Comparison of ENCODE assay signal across 9 cellular contexts in the genomic region with DNA sequence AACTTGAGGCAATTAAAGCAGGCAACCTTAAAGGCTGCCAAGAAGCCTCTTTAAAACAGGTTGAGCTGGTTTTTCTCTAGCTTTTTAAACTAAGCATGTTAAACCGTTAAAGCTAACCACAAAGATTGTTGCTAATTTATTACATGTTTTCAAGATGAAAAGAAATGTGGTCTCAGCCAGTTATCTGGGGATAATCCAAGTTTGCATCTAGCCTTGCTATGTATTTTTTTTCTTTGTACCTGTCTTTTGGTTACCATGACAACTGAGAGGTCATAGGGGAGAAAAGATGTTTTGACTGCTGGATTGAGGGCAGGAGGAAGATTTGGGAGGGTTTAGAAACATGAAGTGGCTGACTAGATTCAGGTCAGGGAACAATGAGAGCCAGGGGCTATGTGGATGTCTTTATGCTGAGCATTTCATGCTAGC. TPM values are rescaled to one million over a fixed set of nuclear protein-coding genes. Genes with fewer than 3 reads are reported as not detected.
A peak's percentile ranks its signal among the peaks of the same experiment; 100 is the strongest.
DNase-seq lines count a peak whose midpoint lies in the region; ATAC-seq and FAIRE-seq lines count a peak whose summit lies in the region.
"Had no signal": no experiment of that assay in that cellular context is flagged by ENCODE, and none has a peak within 500 bp of the region (broad histone marks: within the 10 kb centered on the region; RNA-seq: fewer than 3 reads in every experiment).

No MANE protein-coding gene starts in this region.

- no peak for FAIRE-seq in frontal cortex (lab: Jason Lieb, UNC)

- peak overlapping the region in 1 of 7 donors; percentile 9 for H3K4me3 Mint-ChIP-seq in CD8-positive, alpha-beta memory T cell
- peak overlapping the region in 8 of 10 donors; percentile 1 to 50 (median 22) for H3K4me3 Mint-ChIP-seq in naive thymus-derived CD4-positive, alpha-beta T cell

- intact Hi-C loops in naive thymus-derived CD4-positive, alpha-beta T cell (cut with micrococcal nuclease): no loop called here

- no peaks in the 10 kb centered on the region for H3K27me3 ChIP-seq in CD8-positive, alpha-beta memory T cell (ENCODE audit: insufficient read depth, low read length, poor library complexity, severe bottlenecking)
- no peaks in the 10 kb centered on the region for H3K27me3 ChIP-seq in naive thymus-derived CD4-positive, alpha-beta T cell (ENCODE audit: control insufficient read depth in 2 of 2, insufficient read depth in 2 of 2, low read length in 2 of 2)

- H3K27ac ChIP-seq in CD8-positive, alpha-beta memory T cell (ENCODE audit: low read depth, low read length): no peak overlapping the region
- peak overlapping the region; percentile 57 for H3K27ac ChIP-seq in naive thymus-derived CD4-positive, alpha-beta T cell (ENCODE audit: low read depth, low read length)

- peak; percentile 84 for ATAC-seq in naive thymus-derived CD4-positive, alpha-beta T cell
- no peak for ATAC-seq in HG03196 (IDR thresholded peaks at IDR 0.05; ENCODE audit: unreplicated experiment)

- no peaks in the 10 kb centered on the region for H3K36me3 ChIP-seq in CD8-positive, alpha-beta memory T cell (ENCODE audit: insufficient read depth, low read length)
- H3K36me3 ChIP-seq in naive thymus-derived CD4-positive, alpha-beta T cell (ENCODE audit: control insufficient read depth in 2 of 3, insufficient read depth in 3 of 3, low read length in 3 of 3): no peaks in the 10 kb centered on the region
- H3K36me3 ChIP-seq: esophagus muscularis mucosa had no signal

- POLR2A ChIA-PET in CD8-positive, alpha-beta memory T cell (lab: Charles Lee): interaction anchor here (0.5 kb wide), 1 partner anchor 385 kb away, joined by 3 read pairs; no protein-coding TSS in a partner anchor
- POLR2A ChIA-PET in naive thymus-derived CD4-positive, alpha-beta T cell (lab: Charles Lee): no interaction called here

- H3K4me1 ChIP-seq in CD8-positive, alpha-beta memory T cell (ENCODE audit: insufficient read depth, low read length): peaks cover 7% of the 10 kb centered on the region
- H3K4me1 ChIP-seq in naive thymus-derived CD4-positive, alpha-beta T cell (ENCODE audit: control insufficient read depth in 2 of 2, insufficient read depth in 2 of 2, low read length in 2 of 2): peaks cover 4 to 11% of the 10 kb centered on the region in 2 donors

- H3K27me3 Mint-ChIP-seq in CD8-positive, alpha-beta memory T cell: peaks cover 0 to 17% of the 10 kb centered on the region in 2 donors
- peaks cover 0 to 4% (median 0%) of the 10 kb centered on the region in 5 donors for H3K27me3 Mint-ChIP-seq in naive thymus-derived CD4-positive, alpha-beta T cell

- CTCF ChIA-PET in CD8-positive, alpha-beta memory T cell (lab: Charles Lee): no interaction called here
- CTCF ChIA-PET in naive thymus-derived CD4-positive, alpha-beta T cell (lab: Charles Lee): no interaction called here

- peak overlapping the region in 7 of 8 donors; percentile 16 to 94 (median 64) for H3K27ac Mint-ChIP-seq in CD8-positive, alpha-beta memory T cell
- peak overlapping the region; percentile 30 to 93 (median 88) for H3K27ac Mint-ChIP-seq in naive thymus-derived CD4-positive, alpha-beta T cell

- H3K36me3 Mint-ChIP-seq in CD8-positive, alpha-beta memory T cell: no peaks in the 10 kb centered on the region
- H3K36me3 Mint-ChIP-seq in naive thymus-derived CD4-positive, alpha-beta T cell: no peaks in the 10 kb centered on the region

- peak in 2 of 5 donors; percentile 12 to 56 for DNase-seq in CD8-positive, alpha-beta memory T cell
- DNase-seq in LHCN-M2 (ENCODE audit: low read depth) (peak; percentile 51), astrocyte of the hippocampus (ENCODE audit: low read depth, low spot score) (peak; percentile 73), NCI-H446 (lab: John Stamatoyannopoulos, UW) (no peak), NOMO-1 treated with dmso at 0.1 percent for 144 hours (lab: John Stamatoyannopoulos, UW; ENCODE audit: unreplicated experiment) (no peak), frontal cortex (ENCODE audit: low spot score in 2 of 2) (no peak)
- DNase-seq in naive thymus-derived CD4-positive, alpha-beta T cell: peak in 7 of 9 donors; percentile 27 to 76 (median 63)

- H3K4me1 Mint-ChIP-seq in CD8-positive, alpha-beta memory T cell: peaks cover 3 to 12% (median 11%) of the 10 kb centered on the region in 3 donors
- H3K4me1 Mint-ChIP-seq in naive thymus-derived CD4-positive, alpha-beta T cell: peaks cover 5 to 24% (median 22%) of the 10 kb centered on the region in 7 donors

- H3K9me3 Mint-ChIP-seq in CD8-positive, alpha-beta memory T cell: no peaks in the 10 kb centered on the region
- no peaks in the 10 kb centered on the region for H3K9me3 Mint-ChIP-seq in naive thymus-derived CD4-positive, alpha-beta T cell

- H3K4me3 ChIP-seq in CD8-positive, alpha-beta memory T cell (ENCODE audit: low read length): no peak overlapping the region
- no peak overlapping the region for H3K4me3 ChIP-seq in naive thymus-derived CD4-positive, alpha-beta T cell (ENCODE audit: low read length)
- H3K4me3 ChIP-seq: esophagus muscularis mucosa had no signal

- no peaks in the 10 kb centered on the region for H3K9me3 ChIP-seq in CD8-positive, alpha-beta memory T cell (ENCODE audit: low read length)
- H3K9me3 ChIP-seq in naive thymus-derived CD4-positive, alpha-beta T cell (ENCODE audit: control insufficient read depth in 2 of 3, low read length in 3 of 3): no peaks in the 10 kb centered on the region
- H3K9me3 ChIP-seq: esophagus muscularis mucosa had no signal

RNA-seq across cellular contexts. Expression of a gene that starts 19.2 kb away (rescaled TPM):
- 1 to 10 TPM; 9.6 to 9.8 TPM for total RNA-seq in CD8-positive, alpha-beta memory T cell
- 4.6 TPM for polyA plus RNA-seq in CD8-positive, alpha-beta memory T cell
- total RNA-seq in LHCN-M2 (2014; rRNA removed) (22.6 and 27.0 TPM in 2 replicates), frontal cortex (203 TPM)
- 6.6 TPM for polyA plus RNA-seq in LHCN-M2 (2012)
- total RNA-seq in naive thymus-derived CD4-positive, alpha-beta T cell: 10 to 100 TPM in 2 of 5 experiments, 1 to 10 TPM in 3; 6.5 to 17.7 (median 9.9) TPM
- 1 to 10 TPM; 4.2 to 5.9 TPM for polyA plus RNA-seq in naive thymus-derived CD4-positive, alpha-beta T cell

RNA-seq across cellular contexts. Expression of a gene that starts 50.0 kb away (rescaled TPM):
- total RNA-seq in CD8-positive, alpha-beta memory T cell: under 1 TPM in 1 of 2 experiments, not detected in 1; 0.07 TPM
- not detected for polyA plus RNA-seq in CD8-positive, alpha-beta memory T cell
- 0.23 and 0.51 TPM in 2 replicates for total RNA-seq in LHCN-M2 (2014; rRNA removed)
- polyA plus RNA-seq in LHCN-M2 (2012): 0.15 TPM
- total RNA-seq in naive thymus-derived CD4-positive, alpha-beta T cell: 10 to 100 TPM in 1 of 5 experiments, 1 to 10 TPM in 1, under 1 TPM in 2, not detected in 1; 0.27 to 16.4 (median 0.97) TPM
- not detected for polyA plus RNA-seq in naive thymus-derived CD4-positive, alpha-beta T cell
- total RNA-seq in frontal cortex: 1.2 TPM

Comparison
In these comparisons a context has a peak if more than half of its experiments do, and no peak if none do; other contexts are left out.
1. DNase-seq: peak in LHCN-M2 (single experiment), astrocyte of the hippocampus (single experiment) and naive thymus-derived CD4-positive, alpha-beta T cell (7 of 9); none in NCI-H446 (0 of 2), NOMO-1 treated with dmso at 0.1 percent for 144 hours (single experiment) and frontal cortex (0 of 2).